Comparison of ENCODE assay signal across 8 cellular contexts in the genomic region with DNA sequence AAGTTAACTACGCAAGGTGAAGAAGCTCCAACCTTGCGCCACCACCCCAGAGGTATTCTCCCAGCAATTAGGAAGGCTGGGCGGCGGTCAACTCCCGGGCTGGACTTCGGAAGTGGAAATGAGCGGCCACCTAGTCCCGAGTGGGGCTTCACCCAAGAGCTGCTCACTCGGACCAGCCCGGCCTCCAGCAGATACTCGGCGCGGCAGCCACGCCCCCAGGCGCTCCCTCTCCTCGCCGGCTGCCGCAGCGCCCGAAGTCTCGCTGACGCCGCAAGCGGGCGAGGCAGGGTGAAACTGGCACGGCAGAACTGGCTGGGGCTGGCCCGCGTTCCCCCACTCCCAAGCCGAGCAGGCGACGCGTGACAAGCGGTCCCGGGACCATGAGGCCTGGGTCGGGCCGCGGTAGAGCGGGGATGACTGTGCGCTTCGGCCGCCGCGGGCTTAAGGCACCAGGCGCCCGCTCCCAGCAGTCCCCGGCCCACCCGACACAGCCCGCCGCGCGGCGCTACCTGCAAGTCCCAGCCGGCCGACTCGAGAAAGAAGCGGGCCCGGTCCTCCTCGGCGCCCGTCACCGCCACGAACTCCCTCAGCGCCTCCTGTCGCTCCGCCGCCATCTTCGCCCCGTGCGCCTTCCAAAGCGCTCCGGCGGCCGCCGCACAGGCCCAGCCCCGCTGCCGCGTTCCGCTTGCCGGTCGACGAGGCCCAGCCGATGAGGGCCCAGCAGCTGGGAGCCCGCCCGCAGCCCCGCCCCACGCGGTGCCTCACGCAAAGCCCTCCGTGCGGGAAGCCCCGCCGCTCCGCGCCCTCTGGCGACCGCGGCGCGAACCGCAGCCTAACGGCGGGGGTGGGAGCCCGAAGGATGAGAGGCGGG. TPM values are rescaled to one million over a fixed set of nuclear protein-coding genes. Genes with fewer than 3 reads are reported as not detected.
DNase-seq lines count a peak whose midpoint lies in the region; ATAC-seq and TF ChIP-seq lines count a peak whose summit lies in the region.

NSFL1C (minus strand) TSS at position 639 of the 871 bp plus-strand sequence; CDS start at position 614, 25 bp downstream.

- H3K4me3 ChIP-seq in HUES48 (ENCODE audit: low read depth, low read length) (peak within 1 kb of the TSS; percentile 97), NT2/D1 (ENCODE audit: insufficient read length, low read depth) (peak within 1 kb of the TSS; percentile 91)

- H3K9ac ChIP-seq in HUES48 (ENCODE audit: low read depth, low read length) (peak within 1 kb of the TSS; percentile 90), NT2/D1 (ENCODE audit: insufficient read length, low read depth) (peak within 1 kb of the TSS; percentile 93)

- no peaks in the 10 kb centered on the region for H3K36me3 Mint-ChIP-seq in mesothelial cell of epicardium

- peak within 1 kb of the TSS; percentile 91 for H3K27ac Mint-ChIP-seq in mesothelial cell of epicardium

- peak; percentile 94 for DNase-seq in Caki2 (ENCODE audit: low read depth)
- peak; percentile 94 for DNase-seq in NT2/D1 (ENCODE audit: low read depth, low spot score)
- peak; percentile 78 for DNase-seq in activated CD8-positive, alpha-beta memory T cell treated with anti-CD3 and anti-CD28 coated beads, Interleukin-2, amount 50 U/mL, for 1 hour (ENCODE audit: extremely low read depth)
- peak; percentile 96 to 99 for DNase-seq in mesothelial cell of epicardium (ENCODE audit: low spot score in 2 of 2, unreplicated experiment in 2 of 2)
- DNase-seq in stimulated activated CD8-positive, alpha-beta memory T cell treated with anti-CD3 and anti-CD28 coated beads, Interleukin-15, amount 100 ng/mL, for 48 hours (ENCODE audit: low read depth in 2 of 2), result peak; percentile 93 to 98

- TF ChIP-seq CTCF in mesothelial cell of epicardium (IDR thresholded peaks at IDR 0.05; ENCODE audit: unreplicated experiment), result peak; percentile 97

- H3K36me3 ChIP-seq in HUES48 (ENCODE audit: control insufficient read depth, insufficient read depth, low read length) (peaks cover 31% of the 10 kb centered on the region), NT2/D1 (ENCODE audit: insufficient read depth, insufficient read length, low read length) (peaks cover 37% of the 10 kb centered on the region)

- peak within 1 kb of the TSS; percentile 82 for H3K27ac ChIP-seq in HUES48 (ENCODE audit: low read depth, low read length)

- H3K27me3 Mint-ChIP-seq in mesothelial cell of epicardium (ENCODE audit: low read depth), result peaks cover 11% of the 10 kb centered on the region

- peak; percentile 90 for ATAC-seq in GM21381 (IDR thresholded peaks at IDR 0.05; ENCODE audit: unreplicated experiment)

- H3K4me1 ChIP-seq in HUES48 (ENCODE audit: control insufficient read depth, insufficient read depth, low read length) (peaks cover 19% of the 10 kb centered on the region), NT2/D1 (ENCODE audit: insufficient read depth, insufficient read length) (peaks cover 5% of the 10 kb centered on the region)

- H3K4me3 Mint-ChIP-seq in mesothelial cell of epicardium, result peak within 1 kb of the TSS; percentile 82

- no peaks in the 10 kb centered on the region for H3K9me3 ChIP-seq in HUES48 (ENCODE audit: control insufficient read depth, insufficient read depth, low read length)
- H3K9me3 ChIP-seq in NT2/D1 (ENCODE audit: insufficient read depth, low read length), result no peaks in the 10 kb centered on the region

- peaks cover 18% of the 10 kb centered on the region for H3K4me1 Mint-ChIP-seq in mesothelial cell of epicardium

- H3K27me3 ChIP-seq in HUES48 (ENCODE audit: control insufficient read depth, insufficient read depth, low read length) (no peaks in the 10 kb centered on the region), NT2/D1 (ENCODE audit: insufficient read depth, insufficient read length) (peaks cover 4% of the 10 kb centered on the region)

- in situ Hi-C loops in Caki2 (cut with HindIII; ENCODE audit: low pct_unique_long_range_greater_than_20kb, low sequenced_read_pairs) (no loop called here), endometrial microvascular endothelial cells (cut with HindIII; ENCODE audit: inconsistent ontology term, low pct_unique_long_range_greater_than_20kb, low sequenced_read_pairs) (no loop called here)

- no peaks in the 10 kb centered on the region for H3K9me3 Mint-ChIP-seq in mesothelial cell of epicardium

RNA-seq across cellular contexts. Expression of gene NSFL1C, which starts in this region (rescaled TPM):
- total RNA-seq in Caki2 (2014; rRNA removed; shearing (Covaris generic); ENCODE audit: low replicate concordance), result 118 and 119 TPM in 2 replicates
- 54.2 TPM for total RNA-seq in endometrial microvascular endothelial cells (ENCODE audit: inconsistent ontology term)
- 73.7 to 76.7 TPM (median 74.8 TPM) in 3 replicates for total RNA-seq in mesothelial cell of epicardium

Comparison
In these comparisons a context has a peak if more than half of its experiments do, and no peak if none do; other contexts are left out.
1. Peak in every context shown above with its lines: DNase-seq, ATAC-seq, H3K4me3 ChIP-seq and H3K27ac ChIP-seq.